16 cellular contexts compared by ENCODE assay signal in genomic region chr1:9655836-9656235, GRCh38. TPM values are rescaled to one million over a fixed set of nuclear protein-coding genes. Genes with fewer than 3 reads are reported as not detected.
A peak's percentile ranks its signal among the peaks of the same experiment; 100 is the strongest.
DNase-seq lines count a peak whose midpoint lies in the region; ATAC-seq lines count a peak whose summit lies in the region.
"Had no signal": no experiment of that assay in that cellular context is flagged by ENCODE, and none has a peak within 500 bp of the region (broad histone marks: within the 10 kb centered on the region; RNA-seq: fewer than 3 reads in every experiment).

No MANE protein-coding gene starts in this region.

- peak overlapping the region; percentile 89 for H3K4me3 Mint-ChIP-seq in activated naive CD4-positive, alpha-beta T cell treated with anti-CD3 and anti-CD28 coated beads, Interleukin-2, amount 50 U/mL, for 24 hours
- H3K4me3 Mint-ChIP-seq in T-cell, result peak overlapping the region; percentile 96 to 100 (median 97)
- H3K4me3 Mint-ChIP-seq in dendritic cell treated with granulocyte-macrophage colony-stimulating factor and Interleukin-4, amounts not matched to agents 40 ng/mL and 50 ng/mL, for 4 days, result peak overlapping the region; percentile 92
- H3K4me3 Mint-ChIP-seq: GM23338 had no signal

- intact Hi-C loops in dendritic cell treated with granulocyte-macrophage colony-stimulating factor and Interleukin-4, amounts not matched to agents 40 ng/mL and 50 ng/mL, for 4 days (cut with micrococcal nuclease), result no loop called here

- H3K36me3 Mint-ChIP-seq in activated naive CD4-positive, alpha-beta T cell treated with anti-CD3 and anti-CD28 coated beads, Interleukin-2, amount 50 U/mL, for 24 hours, result peaks cover 4% of the 10 kb centered on the region
- peaks cover 8% of the 10 kb centered on the region for H3K36me3 Mint-ChIP-seq in T-cell
- peaks cover 49% of the 10 kb centered on the region for H3K36me3 Mint-ChIP-seq in dendritic cell treated with granulocyte-macrophage colony-stimulating factor and Interleukin-4, amounts not matched to agents 40 ng/mL and 50 ng/mL, for 4 days (ENCODE audit: low read depth)

- H3K27me3 Mint-ChIP-seq in activated naive CD4-positive, alpha-beta T cell treated with anti-CD3 and anti-CD28 coated beads, Interleukin-2, amount 50 U/mL, for 24 hours, result no peaks in the 10 kb centered on the region
- no peaks in the 10 kb centered on the region for H3K27me3 Mint-ChIP-seq in T-cell
- no peaks in the 10 kb centered on the region for H3K27me3 Mint-ChIP-seq in dendritic cell treated with granulocyte-macrophage colony-stimulating factor and Interleukin-4, amounts not matched to agents 40 ng/mL and 50 ng/mL, for 4 days

- H3K4me1 Mint-ChIP-seq in activated naive CD4-positive, alpha-beta T cell treated with anti-CD3 and anti-CD28 coated beads, Interleukin-2, amount 50 U/mL, for 24 hours, result peaks cover 79% of the 10 kb centered on the region
- H3K4me1 Mint-ChIP-seq in T-cell, result peaks cover 77 to 82% (median 81%) of the 10 kb centered on the region in 3 donors
- peaks cover 82% of the 10 kb centered on the region for H3K4me1 Mint-ChIP-seq in dendritic cell treated with granulocyte-macrophage colony-stimulating factor and Interleukin-4, amounts not matched to agents 40 ng/mL and 50 ng/mL, for 4 days (ENCODE audit: low read depth)

- DNase-seq in activated naive CD4-positive, alpha-beta T cell treated with anti-CD3 and anti-CD28 coated beads, Interleukin-2, amount 50 U/mL, for 16 hours, result no peak
- DNase-seq in T-cell, result no peak
- no peak for DNase-seq in GDM1 (lab: John Stamatoyannopoulos, UW)
- DNase-seq in amniotic stem cell (lab: John Stamatoyannopoulos, UW), result no peak
- no peak for DNase-seq in Ammon's horn (ENCODE audit: low spot score)
- no peak for DNase-seq in NCI-H1092 (lab: John Stamatoyannopoulos, UW)
- DNase-seq: anterior cingulate cortex, foreskin fibroblast, Kasumi-1, NCI-H1436, NCI-H345, psoas muscle had no signal

- no peak for ATAC-seq in T-cell (replicated peaks in 1 of 4)
- ATAC-seq: GM23338, left lung, psoas muscle had no signal

- H3K9me3 Mint-ChIP-seq in activated naive CD4-positive, alpha-beta T cell treated with anti-CD3 and anti-CD28 coated beads, Interleukin-2, amount 50 U/mL, for 24 hours, result no peaks in the 10 kb centered on the region
- no peaks in the 10 kb centered on the region for H3K9me3 Mint-ChIP-seq in T-cell
- no peaks in the 10 kb centered on the region for H3K9me3 Mint-ChIP-seq in dendritic cell treated with granulocyte-macrophage colony-stimulating factor and Interleukin-4, amounts not matched to agents 40 ng/mL and 50 ng/mL, for 4 days
- H3K9me3 Mint-ChIP-seq: GM23338 had no signal

- POLR2A ChIA-PET in T-cell (lab: Charles Lee), result interaction anchor here in 1 of 2 donors (0.7 kb wide), 1 partner anchor 26 kb away, joined by 4 read pairs; no protein-coding TSS in a partner anchor

- peak overlapping the region; percentile 99 for H3K27ac Mint-ChIP-seq in activated naive CD4-positive, alpha-beta T cell treated with anti-CD3 and anti-CD28 coated beads, Interleukin-2, amount 50 U/mL, for 24 hours
- peak overlapping the region; percentile 98 for H3K27ac Mint-ChIP-seq in T-cell
- H3K27ac Mint-ChIP-seq in dendritic cell treated with granulocyte-macrophage colony-stimulating factor and Interleukin-4, amounts not matched to agents 40 ng/mL and 50 ng/mL, for 4 days, result peak overlapping the region; percentile 92
- H3K27ac Mint-ChIP-seq: GM23338 had no signal

- CTCF ChIA-PET in T-cell (lab: Charles Lee), result interaction anchor here (0.6 to 5.6 kb wide), 4 partner anchors 21 to 123 kb away, joined by 3 to 60 read pairs (median 4); no protein-coding TSS in a partner anchor

RNA-seq across cellular contexts. Expression of gene PIK3CD, which starts 4.3 kb away (rescaled TPM):
- total RNA-seq in T-cell, result 100 to 1,000 TPM; 246 to 313 (median 280) TPM
